23 cellular contexts compared by ENCODE assay signal in genomic region chr5:8333445-8333844, GRCh38.
A peak's percentile ranks its signal among the peaks of the same experiment; 100 is the strongest.
DNase-seq lines count a peak whose midpoint lies in the region; ATAC-seq, FAIRE-seq and TF ChIP-seq lines count a peak whose summit lies in the region.
"Had no signal": no experiment of that assay in that cellular context is flagged by ENCODE, and none has a peak within 500 bp of the region (broad histone marks: within the 10 kb centered on the region; RNA-seq: fewer than 3 reads in every experiment).

No MANE protein-coding gene starts in this region.

- H3K4me1 ChIP-seq in BLaER1 treated with 17β-estradiol and CSF1 and Interleukin-3, amounts not matched to agents 10 nM and 100 nM: peaks cover 11 to 55% (median 37%) of the 10 kb centered on the region in 10 experiments
- no peaks in the 10 kb centered on the region for H3K4me1 ChIP-seq in pancreas
- H3K4me1 ChIP-seq: A549, BE2C, Caco-2 had no signal

- peaks cover 0 to 12% (median 0%) of the 10 kb centered on the region in 11 experiments; a peak in 3 of 22 replicates for H3K9me3 ChIP-seq in BLaER1 treated with 17β-estradiol and CSF1 and Interleukin-3, amounts not matched to agents 10 nM and 100 nM (replicated peaks in 1 of 11)
- H3K9me3 ChIP-seq in pancreas: no peaks in the 10 kb centered on the region
- H3K9me3 ChIP-seq: A549, BE2C, Caco-2 had no signal

- no peaks in the 10 kb centered on the region for H4K20me1 ChIP-seq in BLaER1 treated with 17β-estradiol and CSF1 and Interleukin-3, amounts not matched to agents 10 nM and 100 nM

- no peaks in the 10 kb centered on the region for H3K36me3 ChIP-seq in BLaER1 treated with 17β-estradiol and CSF1 and Interleukin-3, amounts not matched to agents 10 nM and 100 nM
- no peaks in the 10 kb centered on the region for H3K36me3 ChIP-seq in pancreas
- H3K36me3 ChIP-seq: BE2C had no signal

- DNase-seq in occipital lobe (lab: John Stamatoyannopoulos, UW) (peak; percentile 12), middle frontal gyrus (ENCODE audit: extremely low spot score, low spot score) (no peak), pancreas (no peak)
- DNase-seq: 8988T; ACHN; AML-193; BE2C; Caco-2; CD4-positive, CD25-positive, alpha-beta regulatory T cell; CD8-positive, alpha-beta T cell; DMS153; DND-41; GDM1; GOT3; HCEC 1CT had no signal

- no peak overlapping the region for H3K9ac ChIP-seq in BLaER1 treated with 17β-estradiol and CSF1 and Interleukin-3, amounts not matched to agents 10 nM and 100 nM

- peak overlapping the region; percentile 48 to 91 (median 67); a peak in 21 of 22 replicates for H3K4me2 ChIP-seq in BLaER1 treated with 17β-estradiol and CSF1 and Interleukin-3, amounts not matched to agents 10 nM and 100 nM
- H3K4me2 ChIP-seq: A549 had no signal

- 63 to 67% methylated on average over 4 of the region's 4 CpGs for WGBS in pancreas, 2 donors

- H3K4me3 ChIP-seq in BLaER1 treated with 17β-estradiol and CSF1 and Interleukin-3, amounts not matched to agents 10 nM and 100 nM: 0 out of 20 replicates have a peak overlapping the region, but pooled peaks of 1 of the 10 experiments have one; percentile 0
- no peak overlapping the region for H3K4me3 ChIP-seq in pancreas
- H3K4me3 ChIP-seq: A549, GM12878 had no signal

- no peaks in the 10 kb centered on the region for H3K27me3 ChIP-seq in BLaER1 treated with 17β-estradiol and CSF1 and Interleukin-3, amounts not matched to agents 10 nM and 100 nM
- no peaks in the 10 kb centered on the region for H3K27me3 ChIP-seq in pancreas
- H3K27me3 ChIP-seq: BE2C had no signal

- TF ChIP-seq CTCF in VCaP (conservative IDR thresholded peaks at IDR 0.05): peak; percentile 34
- TF ChIP-seq CTCF in pancreas (IDR thresholded peaks at IDR 0.05): no peak

- ATAC-seq in HG02885 (IDR thresholded peaks at IDR 0.05; ENCODE audit: poor library complexity, unreplicated experiment) (no peak), pancreas (no peak)
- ATAC-seq: A549; CD8-positive, alpha-beta T cell; GM12878 had no signal

- H3K27ac ChIP-seq in BLaER1 treated with 17β-estradiol and CSF1 and Interleukin-3, amounts not matched to agents 10 nM and 100 nM: peak overlapping the region in 1 of 11 experiments; percentile 2; a peak in 1 of 22 replicates
- H3K27ac ChIP-seq in VCaP (peak overlapping the region; percentile 37; the same call in 1 of the 2 replicates), pancreas (no peak overlapping the region)
- H3K27ac ChIP-seq: A549, C4-2B had no signal

- intact Hi-C loops in pancreas (cut with DNase I): no loop called here

- no peak for FAIRE-seq in pancreas (lab: Jason Lieb, UNC)
- FAIRE-seq: A549, GM12878, GM19239, H54 had no signal
